Comparison of ENCODE assay signal across 11 cellular contexts in the genomic region with DNA sequence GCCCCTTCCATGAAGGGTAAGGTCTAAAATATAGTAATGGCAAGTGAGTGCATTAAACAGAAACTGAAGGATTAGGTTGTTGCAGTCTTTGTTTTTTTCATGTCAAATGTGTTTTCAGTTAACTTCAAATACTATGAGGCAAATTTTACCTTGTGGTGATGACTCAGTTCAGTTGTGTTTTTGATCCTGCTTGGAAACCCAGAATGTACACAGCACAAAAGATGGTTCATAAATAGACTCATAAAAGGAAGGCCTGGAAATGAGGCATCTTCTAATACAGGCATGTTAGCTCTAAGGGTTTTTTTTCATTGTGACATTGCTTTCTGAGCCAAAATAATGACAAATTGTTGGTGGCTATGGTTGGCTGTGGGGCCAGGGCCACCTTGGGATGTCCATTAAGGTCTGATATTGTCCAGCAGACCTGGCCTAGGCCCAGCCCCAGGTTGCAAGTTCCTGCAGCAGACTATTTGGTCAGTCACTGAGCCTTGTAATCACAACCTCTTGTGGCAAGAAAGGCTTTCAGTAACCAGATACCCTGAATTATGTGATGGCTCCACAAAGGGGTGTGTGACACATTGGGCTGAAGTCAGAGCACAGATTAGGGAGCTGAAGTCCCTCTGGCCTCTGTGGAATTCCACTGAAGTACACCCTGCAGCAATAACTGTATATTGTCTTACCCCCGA.
DNase-seq lines count a peak whose midpoint lies in the region; ATAC-seq, FAIRE-seq and TF ChIP-seq lines count a peak whose summit lies in the region.
"Had no signal": no experiment of that assay in that cellular context is flagged by ENCODE, and none has a peak within 500 bp of the region (broad histone marks: within the 10 kb centered on the region; RNA-seq: fewer than 3 reads in every experiment).

No MANE protein-coding gene starts in this region.

- H3K79me2 ChIP-seq in GM12878 (ENCODE audit: control insufficient read depth, insufficient read depth, low read length), result no peaks in the 10 kb centered on the region

- RAD21 ChIA-PET in GM12878 (lab: Charles Lee; ENCODE audit: unreplicated experiment), result no interaction called here

- no peak overlapping the region for H3K4me3 ChIP-seq in GM12878

- 93% methylated on average over 1 of the region's 1 CpG for WGBS in GM12878 (ENCODE audit: insufficient coverage, insufficient replicate concordance, low lambda C conversion rate, missing lambda C conversion rate)

- CTCF ChIA-PET in GM12878 (lab: Yijun Ruan, JAX), result no interaction called here

- H3K36me3 ChIP-seq in GM12878 (ENCODE audit: control insufficient read depth in 2 of 2, insufficient read depth in 2 of 2, low read length in 1 of 2), result no peaks in the 10 kb centered on the region

- no peaks in the 10 kb centered on the region; a peak in 1 of 4 replicates for H3K27me3 ChIP-seq in GM12878 (replicated peaks in 1 of 2; ENCODE audit: control insufficient read depth in 2 of 2, insufficient read depth in 2 of 2, low read length in 1 of 2)

- FAIRE-seq in GM12878 (lab: Jason Lieb, UNC), result peak; percentile 44

- no peak overlapping the region for H3K9ac ChIP-seq in GM12878 (ENCODE audit: control insufficient read depth, insufficient read depth, low read length)

- no peak overlapping the region for H2AFZ ChIP-seq in GM12878 (ENCODE audit: control insufficient read depth, low read depth, low read length)

- intact Hi-C loops in GM12878 (cut with micrococcal nuclease; ENCODE audit: unreplicated experiment), result no loop called here
- intact Hi-C loops in posterior cingulate gyrus (cut with DNase I), result no loop called here

- no peak overlapping the region for H3K4me2 ChIP-seq in GM12878 (ENCODE audit: control insufficient read depth, insufficient read depth)

- TF ChIP-seq RAD21 in GM12878 (IDR thresholded peaks at IDR 0.05; ENCODE audit: insufficient read depth, low read depth, low read length), result no peak

- ATAC-seq in HG02610 (IDR thresholded peaks at IDR 0.05; ENCODE audit: unreplicated experiment), result peak; percentile 65
- no peak for ATAC-seq in GM12878

- TF ChIP-seq CTCF in GM12878 (IDR thresholded peaks at IDR 0.05 in 2 of 3, conservative IDR thresholded peaks at IDR 0.05 in 1 of 3; ENCODE audit: control insufficient read depth in 2 of 3, extremely low read depth in 1 of 3, insufficient read depth in 1 of 3, low read depth in 3 of 3, low read length in 3 of 3), result no peak

- BruUV-seq in GM12878 (replicated peaks; lab: Mats Ljungman, UMichigan), result no TSS peak

- in situ Hi-C loops in GM12878 (cut with MboI), result no loop called here

- POLR2A ChIA-PET in GM12878 (lab: Charles Lee), result interaction anchor here (0.6 kb wide), 1 partner anchor 1693 kb away, joined by 3 read pairs; no protein-coding TSS in a partner anchor

- H4K20me1 ChIP-seq in GM12878 (ENCODE audit: control insufficient read depth, insufficient read depth), result no peaks in the 10 kb centered on the region

- no peak for TF ChIP-seq EP300 in GM12878 (IDR thresholded peaks at IDR 0.05; ENCODE audit: borderline replicate concordance in 1 of 2, control insufficient read depth in 1 of 2, low read depth in 2 of 2, low read length in 2 of 2)

- no peak for TF ChIP-seq POLR2A in GM12878 (IDR thresholded peaks at IDR 0.05; ENCODE audit: low read depth, low read length)

- H3K4me1 ChIP-seq in GM12878 (ENCODE audit: control insufficient read depth, insufficient read depth, low read length), result no peaks in the 10 kb centered on the region

- DNase-seq in COLO668 (lab: John Stamatoyannopoulos, UW; ENCODE audit: unreplicated experiment) (peak; percentile 28), GM12878 (ENCODE audit: low read depth, low spot score) (no peak), myocyte (ENCODE audit: low read depth) (peak; percentile 94), hypothalamus (lab: John Stamatoyannopoulos, UW) (no peak), posterior cingulate gyrus (no peak), NOMO-1 (lab: John Stamatoyannopoulos, UW; ENCODE audit: unreplicated experiment in 2 of 2) (no peak)
- DNase-seq: DND-41; effector CD4-positive, alpha-beta T cell; immature natural killer cell; NCI-H2029 treated with DMSO at 0.1 percent for 48 hours had no signal

- no peak overlapping the region for H3K27ac ChIP-seq in GM12878 (ENCODE audit: control insufficient read depth, insufficient read depth)

- SMC1A ChIA-PET in GM12878 (lab: Charles Lee; ENCODE audit: uncharacterized antibody, unreplicated experiment), result no interaction called here

- H3K9me3 ChIP-seq in GM12878 (replicated peaks; ENCODE audit: control insufficient read depth, insufficient read depth, low read length), result no peaks in the 10 kb centered on the region

TF ChIP-seq in GM12878, 131 proteins besides CTCF, POLR2A, EP300 and RAD21:
- TF ChIP-seq RUNX3 (IDR thresholded peaks at IDR 0.05; ENCODE audit: low read length) (peak; percentile 30; the same call in 1 of the 2 replicates), JUNB (IDR thresholded peaks at IDR 0.05) (no peak), CBX3 (IDR thresholded peaks at IDR 0.05; ENCODE audit: borderline replicate concordance, low read depth) (no peak)

Comparison
In these comparisons a context has a peak if more than half of its experiments do, and no peak if none do; other contexts are left out.
1. DNase-seq: peak in COLO668 (single experiment) and myocyte (single experiment); none in GM12878 (single experiment), hypothalamus (0 of 51), posterior cingulate gyrus (0 of 10) and NOMO-1 (0 of 2).